ENCODE assay signal across 8 cellular contexts in genomic region chrX:40105016-40105790, GRCh38. TPM values are rescaled to one million over a fixed set of nuclear protein-coding genes. Genes with fewer than 3 reads are reported as not detected.
DNase-seq lines count a peak whose midpoint lies in the region; ATAC-seq and TF ChIP-seq lines count a peak whose summit lies in the region.

No MANE protein-coding gene starts in this region.

- peaks cover 38% of the 10 kb centered on the region for H3K27me3 Mint-ChIP-seq in neural crest cell (ENCODE audit: low read depth)

- H3K4me1 Mint-ChIP-seq in neural crest cell, result peaks cover 43% of the 10 kb centered on the region

- peaks cover 2% of the 10 kb centered on the region for H3K36me3 Mint-ChIP-seq in neural crest cell (ENCODE audit: low read depth)

- H3K27ac ChIP-seq in VCaP (peak overlapping the region; percentile 98), esophagus squamous epithelium (peak overlapping the region; percentile 84 to 97 (median 96))

- TF ChIP-seq CTCF in VCaP (conservative IDR thresholded peaks at IDR 0.05) (no peak), esophagus squamous epithelium (IDR thresholded peaks at IDR 0.05) (no peak), neural crest cell (conservative IDR thresholded peaks at IDR 0.05) (no peak)

- no peak overlapping the region for H3K27ac Mint-ChIP-seq in neural crest cell (ENCODE audit: unreplicated experiment)

- DNase-seq in NCI-H526 (lab: John Stamatoyannopoulos, UW) (peak; percentile 41 to 79), NCI-H526 treated with DMSO at 0.1 percent for 48 hours (lab: John Stamatoyannopoulos, UW) (no peak), esophagus squamous epithelium (lab: John Stamatoyannopoulos, UW) (no peak), neural crest cell (ENCODE audit: low read depth, low spot score) (no peak), cerebellum (ENCODE audit: low spot score) (no peak)

- no peaks in the 10 kb centered on the region for H3K9me3 Mint-ChIP-seq in neural crest cell

- peaks cover 19 to 47% (median 45%) of the 10 kb centered on the region in 3 donors for H3K4me1 ChIP-seq in esophagus squamous epithelium

- peak overlapping the region; percentile 68 for H3K4me3 Mint-ChIP-seq in neural crest cell

- no peaks in the 10 kb centered on the region for H3K36me3 ChIP-seq in esophagus squamous epithelium

- no CpG with 5 or more reads among the region's 85 CpGs for WGBS in esophagus squamous epithelium, 2 donors

- peak in 2 of 4 donors; percentile 4 to 44 for TF ChIP-seq POLR2A in esophagus squamous epithelium (IDR thresholded peaks at IDR 0.05)

- intact Hi-C loops in esophagus squamous epithelium (cut with DNase I), result no loop called here

- H3K27me3 ChIP-seq in esophagus squamous epithelium, result peaks cover 0 to 53% (median 0%) of the 10 kb centered on the region in 4 donors

- peak overlapping the region; percentile 42 to 71 (median 61) for H3K4me3 ChIP-seq in esophagus squamous epithelium

- ATAC-seq in HG03045 (IDR thresholded peaks at IDR 0.05; ENCODE audit: unreplicated experiment) (peak; percentile 41), HG03565 (IDR thresholded peaks at IDR 0.05; ENCODE audit: unreplicated experiment) (no peak)

- no peaks in the 10 kb centered on the region for H3K9me3 ChIP-seq in esophagus squamous epithelium

RNA-seq across cellular contexts. Expression of gene BCOR, which starts 7.4 kb away (rescaled TPM):
- total RNA-seq in esophagus squamous epithelium (10 to 100 TPM; 12.0 to 20.1 (median 17.4) TPM), neural crest cell (33.2 and 41.1 TPM in 2 replicates), cerebellum (23.5 TPM)

Comparison
In these comparisons a context has a peak if more than half of its experiments do, and no peak if none do; other contexts are left out.
1. DNase-seq: peak in NCI-H526 (2 of 2); none in NCI-H526 treated with DMSO at 0.1 percent for 48 hours (single experiment), esophagus squamous epithelium (single experiment), neural crest cell (single experiment) and cerebellum (single experiment).